13 cellular contexts compared by ENCODE assay signal in the genomic region with DNA sequence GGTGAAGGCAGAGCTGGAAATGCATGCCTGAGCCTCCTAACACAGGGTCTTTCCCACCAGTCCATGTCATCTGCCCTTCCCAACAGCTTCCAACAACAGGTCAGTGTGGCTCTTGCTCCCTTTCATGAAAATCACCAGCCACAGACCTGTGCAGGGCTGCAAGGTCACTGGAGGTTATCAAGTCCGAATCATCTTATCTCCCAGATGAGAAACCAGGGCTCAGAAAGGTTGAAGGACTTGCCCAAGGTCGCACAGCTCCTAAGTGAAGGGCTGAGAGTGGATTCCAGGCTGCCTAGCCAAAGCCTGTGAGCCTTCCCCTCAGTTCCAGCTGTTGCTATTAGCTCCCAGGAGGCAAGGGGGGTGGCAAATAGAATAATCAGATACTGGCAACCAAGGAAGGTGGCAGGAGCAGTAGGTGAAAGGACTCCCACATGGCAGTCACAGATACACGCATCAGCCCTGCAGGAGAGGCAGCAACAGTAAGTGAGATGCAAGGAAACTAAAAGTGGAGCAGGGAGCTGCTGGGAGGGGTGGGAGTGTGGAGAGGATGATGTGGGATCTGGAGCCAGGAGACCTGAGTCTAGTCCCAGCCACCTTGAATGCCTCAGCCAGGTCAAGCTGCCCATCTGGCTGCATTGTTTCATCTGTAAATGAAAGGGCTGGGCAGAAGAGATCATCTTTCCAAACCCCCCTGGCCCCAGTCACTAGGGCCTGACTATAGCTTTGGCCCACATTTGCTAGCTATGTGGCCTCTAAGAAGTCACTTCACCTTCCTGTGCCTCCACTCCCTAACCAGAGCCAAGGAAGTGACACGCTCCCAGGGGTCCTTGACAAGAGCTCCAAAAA.
DNase-seq lines count a peak whose midpoint lies in the region; ATAC-seq and TF ChIP-seq lines count a peak whose summit lies in the region.
"Had no signal": no experiment of that assay in that cellular context is flagged by ENCODE, and none has a peak within 500 bp of the region (broad histone marks: within the 10 kb centered on the region; RNA-seq: fewer than 3 reads in every experiment).

No MANE protein-coding gene starts in this region.

- peaks cover 7% of the 10 kb centered on the region; the same call in 1 of the 2 replicates for H3K79me2 ChIP-seq in DOHH2 (ENCODE audit: control insufficient read depth, low read length)

- H3K27ac ChIP-seq in DOHH2 (ENCODE audit: low read depth, low read length), result no peak overlapping the region
- peak overlapping the region; percentile 35 to 93 (median 84) for H3K27ac ChIP-seq in sigmoid colon
- H3K27ac ChIP-seq: SJSA1 had no signal

- peaks cover 43% of the 10 kb centered on the region for H3K27me3 Mint-ChIP-seq in glutamatergic neuron (ENCODE audit: unreplicated experiment)
- H3K27me3 Mint-ChIP-seq: dendritic cell treated with granulocyte-macrophage colony-stimulating factor and Interleukin-4, amounts not matched to agents 40 ng/mL and 50 ng/mL, for 4 days had no signal

- TF ChIP-seq POLR2A in sigmoid colon (IDR thresholded peaks at IDR 0.05), result no peak

- H3K36me3 Mint-ChIP-seq in glutamatergic neuron (ENCODE audit: unreplicated experiment), result no peaks in the 10 kb centered on the region

- H3K36me3 ChIP-seq in DOHH2 (ENCODE audit: control insufficient read depth, low read length) (no peaks in the 10 kb centered on the region), sigmoid colon (no peaks in the 10 kb centered on the region)

- H3K4me3 Mint-ChIP-seq in glutamatergic neuron (ENCODE audit: unreplicated experiment), result peak overlapping the region; percentile 72
- H3K4me3 Mint-ChIP-seq: dendritic cell treated with granulocyte-macrophage colony-stimulating factor and Interleukin-4, amounts not matched to agents 40 ng/mL and 50 ng/mL, for 4 days had no signal

- H3K9me3 Mint-ChIP-seq in glutamatergic neuron (ENCODE audit: unreplicated experiment), result peaks cover 67% of the 10 kb centered on the region
- H3K9me3 Mint-ChIP-seq: dendritic cell treated with granulocyte-macrophage colony-stimulating factor and Interleukin-4, amounts not matched to agents 40 ng/mL and 50 ng/mL, for 4 days had no signal

- TF ChIP-seq CTCF in DOHH2 (IDR thresholded peaks at IDR 0.05; ENCODE audit: low read depth, low read length, poor library complexity, severe bottlenecking) (no peak), glutamatergic neuron (IDR thresholded peaks at IDR 0.05; ENCODE audit: partially characterized antibody, unreplicated experiment) (no peak), sigmoid colon (IDR thresholded peaks at IDR 0.05) (no peak)

- H3K27me3 ChIP-seq in DOHH2 (ENCODE audit: control insufficient read depth, low read length) (no peaks in the 10 kb centered on the region), sigmoid colon (no peaks in the 10 kb centered on the region)
- H3K27me3 ChIP-seq: SJSA1 had no signal

- peaks cover 89% of the 10 kb centered on the region for H3K4me1 Mint-ChIP-seq in glutamatergic neuron (ENCODE audit: low read depth, unreplicated experiment)

- peak overlapping the region; percentile 49 for H3K4me2 ChIP-seq in DOHH2 (ENCODE audit: low read length)

- intact Hi-C loops in sigmoid colon (cut with DNase I), result no loop called here

- H3K4me1 ChIP-seq in DOHH2 (ENCODE audit: control insufficient read depth, low read length) (peaks cover 42% of the 10 kb centered on the region), sigmoid colon (peaks cover 0 to 100% (median 98%) of the 10 kb centered on the region in 4 donors)

- no peak for TF ChIP-seq EP300 in sigmoid colon (IDR thresholded peaks at IDR 0.05)

- peak; percentile 90 for DNase-seq in NCI-H82 (lab: John Stamatoyannopoulos, UW)
- no peak for DNase-seq in glutamatergic neuron
- no peak for DNase-seq in sigmoid colon
- no peak for DNase-seq in stimulated activated CD4-positive, alpha-beta T cell treated with anti-CD3 and anti-CD28 coated beads, Interleukin-2, amount 100 ng/mL, for 48 hours
- DNase-seq in DMS153 treated with DMSO at 0.1 percent for 48 hours (lab: John Stamatoyannopoulos, UW; ENCODE audit: unreplicated experiment), result no peak
- DNase-seq: activated CD4-positive, CD25-positive, alpha-beta regulatory T cell treated with anti-CD3 and anti-CD28 coated beads, Interleukin-2, amount 50 U/mL, for 72 hours; activated gamma-delta T cell; mucosa of descending colon had no signal

- ATAC-seq in GM21367 (IDR thresholded peaks at IDR 0.05; ENCODE audit: unreplicated experiment) (no peak), GM18909 (IDR thresholded peaks at IDR 0.05; ENCODE audit: poor library complexity, unreplicated experiment) (no peak)
- ATAC-seq: mucosa of descending colon had no signal

- H3K4me3 ChIP-seq in DOHH2 (ENCODE audit: low read length) (no peak overlapping the region), sigmoid colon (no peak overlapping the region)
- H3K4me3 ChIP-seq: mucosa of descending colon, SJSA1 had no signal

- H4K20me1 ChIP-seq in DOHH2 (ENCODE audit: control insufficient read depth, insufficient read depth, low read depth, low read length), result no peaks in the 10 kb centered on the region

- H3F3A ChIP-seq in DOHH2 (ENCODE audit: control insufficient read depth, insufficient read depth), result no peaks in the 10 kb centered on the region

- 86 to 87% methylated on average over 4 of the region's 4 CpGs for WGBS in sigmoid colon, 2 donors

- H3K9me3 ChIP-seq in DOHH2 (ENCODE audit: control insufficient read depth, insufficient read depth, low read length), result no peaks in the 10 kb centered on the region
- H3K9me3 ChIP-seq in sigmoid colon, result no peaks in the 10 kb centered on the region
- H3K9me3 ChIP-seq: mucosa of descending colon, SJSA1 had no signal

- H3K9me2 ChIP-seq in DOHH2 (replicated peaks; ENCODE audit: control insufficient read depth, low read length), result no peaks in the 10 kb centered on the region

- H3K27ac Mint-ChIP-seq in glutamatergic neuron (ENCODE audit: unreplicated experiment), result peak overlapping the region; percentile 97
- H3K27ac Mint-ChIP-seq: dendritic cell treated with granulocyte-macrophage colony-stimulating factor and Interleukin-4, amounts not matched to agents 40 ng/mL and 50 ng/mL, for 4 days had no signal
